Comparison of ENCODE assay signal across 20 cellular contexts in genomic region chr1:7339014-7339413, GRCh38.
"Had no signal": no experiment of that assay in that cellular context is flagged by ENCODE, and none has a peak within 500 bp of the region (broad histone marks: within the 10 kb centered on the region; RNA-seq: fewer than 3 reads in every experiment).

No MANE protein-coding gene starts in this region.

- H3K4me3 ChIP-seq: heart left ventricle, left ventricle myocardium inferior, lung, mucosa of descending colon, pancreas, prostate gland, tibial nerve, uterus had no signal

- FAIRE-seq: islet of Langerhans, pancreas had no signal

- ATAC-seq: heart left ventricle; mucosa of descending colon; naive thymus-derived CD8-positive, alpha-beta T cell; pancreas; right cardiac atrium; stimulated activated effector memory CD8-positive, alpha-beta T cell treated with anti-CD3 and anti-CD28 coated beads, Interleukin-12 subunit alpha, Interleukin-12 subunit beta, amount 100 ng/mL, for 72 hours had no signal

- H3K27me3 ChIP-seq: heart left ventricle, pancreas, tibial nerve, uterus had no signal

- H3K27ac ChIP-seq: heart left ventricle, left ventricle myocardium inferior, pancreas, prostate gland, tibial nerve, uterus had no signal

- H3K9me3 ChIP-seq: heart left ventricle, mucosa of descending colon, pancreas, prostate gland, tibial nerve, uterus had no signal

- DNase-seq: glutamatergic neuron; heart left ventricle; hippocampal formation; left ventricle myocardium inferior; mesendoderm; midbrain; mucosa of descending colon; naive thymus-derived CD8-positive, alpha-beta T cell; pancreas; retina; right cardiac atrium; stimulated activated CD4-positive, alpha-beta T cell treated with anti-CD3 and anti-CD28 coated beads, Interleukin-4, amount 100 ng/mL, for 24 hours; stimulated activated naive CD4-positive, alpha-beta T cell; substantia nigra; uterus had no signal

- H3K4me1 ChIP-seq: pancreas, prostate gland, tibial nerve had no signal

- H3K36me3 ChIP-seq: heart left ventricle, left ventricle myocardium inferior, pancreas, prostate gland, tibial nerve, uterus had no signal
